ENCODE assay signal across 30 cellular contexts in the genomic region with DNA sequence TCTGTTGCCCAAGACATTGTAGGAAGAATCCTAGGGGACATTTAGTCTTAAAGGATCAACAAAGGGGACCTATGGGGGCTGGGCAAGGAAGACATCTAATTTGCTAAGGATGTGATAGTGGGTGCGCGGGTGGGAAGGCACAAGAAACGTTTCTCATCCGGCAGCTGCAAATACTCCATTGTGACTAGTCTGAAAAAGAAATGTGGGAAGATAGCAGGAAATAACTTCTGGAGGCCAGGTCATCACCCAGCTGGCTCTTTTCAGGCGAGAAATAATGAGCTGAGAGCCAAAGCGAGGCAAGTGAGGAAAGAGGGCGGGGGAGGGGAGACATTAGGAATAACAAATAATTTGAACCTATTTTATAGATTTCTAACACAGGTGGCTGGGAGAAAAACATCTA.
DNase-seq lines count a peak whose midpoint lies in the region; ATAC-seq and TF ChIP-seq lines count a peak whose summit lies in the region.
"Had no signal": no experiment of that assay in that cellular context is flagged by ENCODE, and none has a peak within 500 bp of the region (broad histone marks: within the 10 kb centered on the region; RNA-seq: fewer than 3 reads in every experiment).

No MANE protein-coding gene starts in this region.

- H3K9me3 Mint-ChIP-seq in activated naive CD4-positive, alpha-beta T cell treated with anti-CD3 and anti-CD28 coated beads, Interleukin-2, amount 50 U/mL, for 72 hours = peaks cover 0 to 3% of the 10 kb centered on the region in 2 donors
- peaks cover 4% of the 10 kb centered on the region for H3K9me3 Mint-ChIP-seq in activated T-helper 17 cell treated with anti-CD3 and anti-CD28 coated beads, Interleukin-2, amount 50 U/mL, for 72 hours
- H3K9me3 Mint-ChIP-seq: mesothelial cell of epicardium; natural killer cell; stimulated activated naive B cell treated with anti-CD40 and anti-IgM and Interleukin-4, amounts not matched to agents 10 μg/mL and 1 μg/mL and 100 μg/mL, for 72 hours; WTC11 had no signal

- H3K9me3 ChIP-seq in heart right ventricle (no peaks in the 10 kb centered on the region), ovary (no peaks in the 10 kb centered on the region)
- H3K9me3 ChIP-seq: BE2C, Caco-2, colonic mucosa had no signal

- TF ChIP-seq EP300 in ovary (IDR thresholded peaks at IDR 0.05) = no peak

- H3K36me3 ChIP-seq in heart right ventricle = no peaks in the 10 kb centered on the region
- no peaks in the 10 kb centered on the region for H3K36me3 ChIP-seq in ovary
- H3K36me3 ChIP-seq: BE2C, brain microvascular endothelial cell, colonic mucosa had no signal

- H3K27ac Mint-ChIP-seq in activated naive CD4-positive, alpha-beta T cell treated with anti-CD3 and anti-CD28 coated beads, Interleukin-2, amount 50 U/mL, for 72 hours = peak overlapping the region; percentile 15 to 39
- peak overlapping the region; percentile 61 for H3K27ac Mint-ChIP-seq in activated T-helper 17 cell treated with anti-CD3 and anti-CD28 coated beads, Interleukin-2, amount 50 U/mL, for 72 hours
- H3K27ac Mint-ChIP-seq: immature natural killer cell; mesothelial cell of epicardium; natural killer cell; stimulated activated naive B cell treated with anti-CD40 and anti-IgM and Interleukin-4, amounts not matched to agents 10 μg/mL and 1 μg/mL and 100 μg/mL, for 72 hours; WTC11 had no signal

- no peak overlapping the region for H3K4me3 ChIP-seq in heart right ventricle
- H3K4me3 ChIP-seq in ovary = no peak overlapping the region
- H3K4me3 ChIP-seq: colonic mucosa had no signal

- peak overlapping the region; percentile 41 for H3K4me3 Mint-ChIP-seq in activated T-helper 17 cell treated with anti-CD3 and anti-CD28 coated beads, Interleukin-2, amount 50 U/mL, for 72 hours
- H3K4me3 Mint-ChIP-seq: immature natural killer cell; mesothelial cell of epicardium; natural killer cell; stimulated activated naive B cell treated with anti-CD40 and anti-IgM and Interleukin-4, amounts not matched to agents 10 μg/mL and 1 μg/mL and 100 μg/mL, for 72 hours; WTC11 had no signal

- H3K27me3 Mint-ChIP-seq in activated T-helper 17 cell treated with anti-CD3 and anti-CD28 coated beads, Interleukin-2, amount 50 U/mL, for 72 hours = no peaks in the 10 kb centered on the region

- H3K27me3 ChIP-seq in heart right ventricle (no peaks in the 10 kb centered on the region), ovary (no peaks in the 10 kb centered on the region)
- H3K27me3 ChIP-seq: BE2C, brain microvascular endothelial cell, colonic mucosa had no signal

- peaks cover 0 to 4% of the 10 kb centered on the region in 2 donors for H3K36me3 Mint-ChIP-seq in activated naive CD4-positive, alpha-beta T cell treated with anti-CD3 and anti-CD28 coated beads, Interleukin-2, amount 50 U/mL, for 72 hours
- H3K36me3 Mint-ChIP-seq in activated T-helper 17 cell treated with anti-CD3 and anti-CD28 coated beads, Interleukin-2, amount 50 U/mL, for 72 hours (ENCODE audit: low read depth) = no peaks in the 10 kb centered on the region
- H3K36me3 Mint-ChIP-seq: immature natural killer cell; mesothelial cell of epicardium; natural killer cell; stimulated activated naive B cell treated with anti-CD40 and anti-IgM and Interleukin-4, amounts not matched to agents 10 μg/mL and 1 μg/mL and 100 μg/mL, for 72 hours; WTC11 had no signal

- ATAC-seq in activated naive CD4-positive, alpha-beta T cell treated with anti-CD3 and anti-CD28 coated beads, Interleukin-2, amount 50 U/mL, for 72 hours = no peak
- ATAC-seq in activated T-helper 17 cell treated with anti-CD3 and anti-CD28 coated beads, Interleukin-2, amount 50 U/mL, for 72 hours (replicated peaks) = no peak
- ATAC-seq in heart right ventricle (peak in 7 of 8 donors; percentile 55 to 79 (median 70)), HG02678 (IDR thresholded peaks at IDR 0.05; ENCODE audit: unreplicated experiment) (no peak)
- ATAC-seq: left lobe of liver, natural killer cell, Panc1, right cardiac atrium, WTC11 had no signal

- 47 to 48% methylated on average over 7 of the region's 7 CpGs for WGBS in heart right ventricle, 2 donors
- 4 to 9% (median 7%) methylated on average over 7 of the region's 7 CpGs for WGBS in ovary, 3 donors

- TF ChIP-seq POLR2A in ovary (IDR thresholded peaks at IDR 0.05) = no peak

- peak overlapping the region in 4 of 10 donors; percentile 32 to 62 (median 44) for H3K27ac ChIP-seq in heart right ventricle
- H3K27ac ChIP-seq in ovary = no peak overlapping the region
- H3K27ac ChIP-seq: brain microvascular endothelial cell, colonic mucosa, parathyroid adenoma had no signal

- intact Hi-C loops in heart right ventricle (cut with DNase I) (no loop called here), ovary (cut with DNase I) (no loop called here)

- H3K4me1 ChIP-seq in heart right ventricle (peaks cover 0 to 21% (median 7%) of the 10 kb centered on the region in 9 donors), ovary (ENCODE audit: insufficient read depth) (no peaks in the 10 kb centered on the region)
- H3K4me1 ChIP-seq: BE2C, Caco-2, colonic mucosa, parathyroid adenoma had no signal

- DNase-seq in activated naive CD4-positive, alpha-beta T cell treated with anti-CD3 and anti-CD28 coated beads, Interleukin-2, amount 50 U/mL, for 72 hours (ENCODE audit: low spot score in 2 of 2) = no peak
- DNase-seq in activated naive CD4-positive, alpha-beta T cell treated with anti-CD3 and anti-CD28 coated beads, Interleukin-2, amount 50 U/mL, for 16 hours = no peak
- DNase-seq in heart right ventricle = peak; percentile 15 to 58
- peak; percentile 30 to 58 (median 44) for DNase-seq in ovary
- DNase-seq in HCEC 1CT = no peak
- no peak for DNase-seq in HK-2 (ENCODE audit: unreplicated experiment)
- DNase-seq: activated CD8-positive, alpha-beta memory T cell treated with anti-CD3 and anti-CD28 coated beads, Interleukin-2, amount 50 U/mL, for 48 hours; BE2C; brain microvascular endothelial cell; Caco-2; colonic mucosa; DMS79; GDM1; H7; hypothalamus; immature natural killer cell; natural killer cell; NCI-H1105 treated with DMSO at 0.1 percent for 48 hours; NCI-H2029; NCI-H526 treated with DMSO at 0.1 percent for 48 hours; stimulated activated naive B cell treated with anti-CD40 and anti-IgM and Interleukin-4, amounts not matched to agents 10 μg/mL and 1 μg/mL and 100 μg/mL, for 72 hours; SW 1271 had no signal

- peaks cover 23% of the 10 kb centered on the region for H3K4me1 Mint-ChIP-seq in activated T-helper 17 cell treated with anti-CD3 and anti-CD28 coated beads, Interleukin-2, amount 50 U/mL, for 72 hours
- H3K4me1 Mint-ChIP-seq: immature natural killer cell, mesothelial cell of epicardium, natural killer cell had no signal

- TF ChIP-seq CTCF in heart right ventricle (IDR thresholded peaks at IDR 0.05) (no peak), ovary (IDR thresholded peaks at IDR 0.05) (no peak)

Comparison
In these comparisons a context has a peak if more than half of its experiments do, and no peak if none do; other contexts are left out.
1. ATAC-seq: peak in heart right ventricle (7 of 8); none in activated naive CD4-positive, alpha-beta T cell treated with anti-CD3 and anti-CD28 coated beads, Interleukin-2, amount 50 U/mL, for 72 hours (0 of 2), activated T-helper 17 cell treated with anti-CD3 and anti-CD28 coated beads, Interleukin-2, amount 50 U/mL, for 72 hours (single experiment) and HG02678 (single experiment).
2. DNase-seq: peak in heart right ventricle (2 of 2) and ovary (5 of 5); none in activated naive CD4-positive, alpha-beta T cell treated with anti-CD3 and anti-CD28 coated beads, Interleukin-2, amount 50 U/mL, for 72 hours (0 of 2), activated naive CD4-positive, alpha-beta T cell treated with anti-CD3 and anti-CD28 coated beads, Interleukin-2, amount 50 U/mL, for 16 hours (single experiment), HCEC 1CT (single experiment) and HK-2 (single experiment).